11 cellular contexts compared by ENCODE assay signal in the genomic region with DNA sequence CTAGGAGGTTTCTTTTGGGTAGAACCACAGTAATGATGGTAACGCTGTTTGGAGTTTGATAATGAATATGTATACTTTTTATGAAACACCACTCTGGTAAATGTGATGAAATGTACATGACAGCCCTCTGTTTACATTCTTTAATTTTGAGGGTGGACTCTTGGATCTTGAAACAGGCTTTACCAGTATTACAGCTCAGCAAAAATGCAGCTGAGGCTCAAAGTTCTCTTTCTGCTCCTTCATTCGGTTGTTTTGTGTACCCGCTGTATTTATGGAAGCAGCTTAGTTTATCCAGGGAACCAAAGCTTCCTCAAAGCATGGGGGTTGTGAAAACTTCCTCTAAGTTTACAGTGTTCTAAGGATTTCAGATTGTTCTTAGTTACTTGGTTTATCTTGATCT. TPM values are rescaled to one million over a fixed set of nuclear protein-coding genes. Genes with fewer than 3 reads are reported as not detected.
DNase-seq lines count a peak whose midpoint lies in the region; ATAC-seq and TF ChIP-seq lines count a peak whose summit lies in the region.
"Had no signal": no experiment of that assay in that cellular context is flagged by ENCODE, and none has a peak within 500 bp of the region (broad histone marks: within the 10 kb centered on the region; RNA-seq: fewer than 3 reads in every experiment).

No MANE protein-coding gene starts in this region.

- H3K27ac ChIP-seq in PC-3 (ENCODE audit: low read length) (no peak overlapping the region), esophagus muscularis mucosa (replicated peaks in 1 of 4) (peak overlapping the region; percentile 9 to 33 (median 20)), osteoblast (ENCODE audit: low read depth, low read length) (no peak overlapping the region)
- H3K27ac ChIP-seq: psoas muscle had no signal

- H4K20me1 ChIP-seq in PC-3 (ENCODE audit: low read length) = peaks cover 10% of the 10 kb centered on the region; the same call in 1 of the 2 replicates
- H4K20me1 ChIP-seq in osteoblast (ENCODE audit: insufficient read depth, low read length) = peaks cover 36% of the 10 kb centered on the region

- intact Hi-C loops in Caco-2 (cut with micrococcal nuclease; ENCODE audit: unreplicated experiment) (loop anchor here (1.0 kb wide), 2 partner anchors 25 to 29 kb away; no protein-coding TSS in a partner anchor), PC-3 (cut with micrococcal nuclease) (no loop called here), esophagus muscularis mucosa (cut with DNase I) (no loop called here)

- H3K27ac Mint-ChIP-seq in Caco-2 (ENCODE audit: unreplicated experiment) = peak overlapping the region; percentile 68

- H3K4me1 ChIP-seq in Caco-2 (peaks cover 61% of the 10 kb centered on the region), PC-3 (ENCODE audit: insufficient read depth, low read length) (peaks cover 13% of the 10 kb centered on the region), esophagus muscularis mucosa (peaks cover 7 to 61% (median 38%) of the 10 kb centered on the region in 4 donors), osteoblast (ENCODE audit: insufficient read depth, low read length) (peaks cover 10% of the 10 kb centered on the region)

- peaks cover 38% of the 10 kb centered on the region for H3K36me3 Mint-ChIP-seq in Caco-2 (ENCODE audit: insufficient read depth, unreplicated experiment)

- H3K4me1 Mint-ChIP-seq in Caco-2 (ENCODE audit: low read depth, unreplicated experiment) = peaks cover 25% of the 10 kb centered on the region

- H3K36me3 ChIP-seq in Caco-2 (ENCODE audit: control insufficient read depth, insufficient read depth, low read length) (no peaks in the 10 kb centered on the region), PC-3 (ENCODE audit: low read depth, low read length) (no peaks in the 10 kb centered on the region), esophagus muscularis mucosa (peaks cover 0 to 2% (median 0%) of the 10 kb centered on the region in 4 donors), osteoblast (ENCODE audit: insufficient read depth, low read length) (no peaks in the 10 kb centered on the region)

- H3K9me3 ChIP-seq in Caco-2 (no peaks in the 10 kb centered on the region), PC-3 (ENCODE audit: low read length) (no peaks in the 10 kb centered on the region), esophagus muscularis mucosa (no peaks in the 10 kb centered on the region), osteoblast (ENCODE audit: low read depth, low read length) (no peaks in the 10 kb centered on the region)
- H3K9me3 ChIP-seq: psoas muscle had no signal

- H3K9me2 ChIP-seq in PC-3 (replicated peaks; ENCODE audit: low read length) = no peaks in the 10 kb centered on the region

- H3K9me3 Mint-ChIP-seq in Caco-2 (ENCODE audit: unreplicated experiment) = no peaks in the 10 kb centered on the region

- CTCF ChIA-PET in Caco-2 (lab: Charles Lee) = interaction anchor here (0.8 kb wide), 1 partner anchor 25 kb away, joined by 4 read pairs; no protein-coding TSS in a partner anchor
- CTCF ChIA-PET in PC-3 (lab: Charles Lee) = no interaction called here
- CTCF ChIA-PET in GM10248 (lab: Yijun Ruan, JAX) = no interaction called here

- peak; percentile 15; the same call in 1 of the 2 replicates for ATAC-seq in PC-3
- ATAC-seq in HG03097 (IDR thresholded peaks at IDR 0.05; ENCODE audit: low FRiP score, unreplicated experiment) = no peak
- ATAC-seq: psoas muscle had no signal

- no peak for TF ChIP-seq EP300 in esophagus muscularis mucosa (IDR thresholded peaks at IDR 0.05)

- H3K4me3 ChIP-seq in Caco-2 (ENCODE audit: low read depth, low read length) = no peak overlapping the region; the same call in 1 of the 2 replicates
- no peak overlapping the region; the same call in 1 of the 2 replicates for H3K4me3 ChIP-seq in PC-3 (ENCODE audit: low read length)
- no peak overlapping the region for H3K4me3 ChIP-seq in esophagus muscularis mucosa
- no peak overlapping the region for H3K4me3 ChIP-seq in osteoblast (ENCODE audit: insufficient read depth, low read length)
- H3K4me3 ChIP-seq: psoas muscle had no signal

- POLR2A ChIA-PET in Caco-2 (lab: Charles Lee) (interaction anchor here (0.6 to 2.0 kb wide), 6 partner anchors 9 to 72 kb away, joined by 3 to 17 read pairs (median 4); partner anchors contain the start of genes GAPVD1, HSPA5 and RABEPK), PC-3 (lab: Charles Lee; ENCODE audit: unreplicated experiment) (interaction anchor here (0.5 kb wide), 1 partner anchor 20 kb away, joined by 6 read pairs; no protein-coding TSS in a partner anchor), GM10248 (lab: Yijun Ruan, JAX) (interaction anchor here (0.6 to 1.6 kb wide), 2 partner anchors 31 to 60 kb away, joined by 3 to 8 read pairs; partner anchors contain the start of gene HSPA5)

- peak overlapping the region; percentile 55 for H3K4me3 Mint-ChIP-seq in Caco-2 (ENCODE audit: unreplicated experiment)

- H3K4me2 ChIP-seq in PC-3 (ENCODE audit: low read length) (peak overlapping the region; percentile 76), osteoblast (ENCODE audit: insufficient read depth, low read length) (peak overlapping the region; percentile 29)

- no peak overlapping the region for H3K9ac ChIP-seq in PC-3 (ENCODE audit: low read length)

- WGBS in esophagus muscularis mucosa = 54% methylated on average over 3 of the region's 3 CpGs

- TF ChIP-seq CTCF in Caco-2 (IDR thresholded peaks at IDR 0.05; ENCODE audit: insufficient read depth in 1 of 2, low read depth in 1 of 2, low read length in 1 of 2, severe bottlenecking in 1 of 2, unreplicated experiment in 1 of 2) = no peak
- TF ChIP-seq CTCF in PC-3 (conservative IDR thresholded peaks at IDR 0.05; ENCODE audit: low read depth, low read length) = no peak
- TF ChIP-seq CTCF in esophagus muscularis mucosa (IDR thresholded peaks at IDR 0.05) = no peak
- no peak for TF ChIP-seq CTCF in osteoblast (IDR thresholded peaks at IDR 0.05; ENCODE audit: extremely low read depth, low read depth, low read length)
- no peak for TF ChIP-seq CTCF in GM10248 (IDR thresholded peaks at IDR 0.05; ENCODE audit: control extremely low read depth, extremely low read depth, low read depth, missing control alignments)

- peak; percentile 79 to 86 for DNase-seq in Caco-2
- peak; percentile 68 for DNase-seq in PC-3
- DNase-seq in esophagus muscularis mucosa (ENCODE audit: extremely low spot score) = no peak
- no peak for DNase-seq in osteoblast (ENCODE audit: insufficient read length, low spot score, missing footprints)
- DNase-seq in A172 (ENCODE audit: low spot score) = no peak
- no peak for DNase-seq in GM10248 (ENCODE audit: extremely low spot score)
- no peak for DNase-seq in C1 segment of cervical spinal cord (lab: John Stamatoyannopoulos, UW)
- DNase-seq: islet precursor cell, NCI-H1694 treated with DMSO at 0.1 percent for 48 hours, psoas muscle had no signal

- H3F3A ChIP-seq in PC-3 (ENCODE audit: low read length, unreplicated experiment) = no peaks in the 10 kb centered on the region

- BruUV-seq in Caco-2 (replicated peaks; lab: Mats Ljungman, UMichigan) (no TSS peak), PC-3 (replicated peaks; lab: Mats Ljungman, UMichigan) (no TSS peak)

- H3K27me3 ChIP-seq in Caco-2 (replicated peaks; ENCODE audit: control insufficient read depth, insufficient read depth, low read length) (no peaks in the 10 kb centered on the region), PC-3 (ENCODE audit: low read length) (no peaks in the 10 kb centered on the region), esophagus muscularis mucosa (no peaks in the 10 kb centered on the region), osteoblast (ENCODE audit: insufficient read depth, low read length) (no peaks in the 10 kb centered on the region)

- H2AFZ ChIP-seq in PC-3 (ENCODE audit: low read length) = no peak overlapping the region
- no peak overlapping the region for H2AFZ ChIP-seq in osteoblast (ENCODE audit: low read length)

- H3K79me2 ChIP-seq in PC-3 (ENCODE audit: low read length) = peaks cover 83% of the 10 kb centered on the region
- H3K79me2 ChIP-seq in osteoblast (ENCODE audit: insufficient read depth, low read length) = peaks cover 91% of the 10 kb centered on the region

- H3K27me3 Mint-ChIP-seq in Caco-2 (ENCODE audit: insufficient read depth, unreplicated experiment) = no peaks in the 10 kb centered on the region

- TF ChIP-seq POLR2A in esophagus muscularis mucosa (IDR thresholded peaks at IDR 0.05; ENCODE audit: low read depth) = no peak

RNA-seq across cellular contexts. Expression of gene GAPVD1, which starts 11.1 kb away (rescaled TPM):
- total RNA-seq in Caco-2 (2022) (66.2 TPM in 2 replicates), PC-3 (2014; rRNA removed) (29.7 and 30.5 TPM in 2 replicates), esophagus muscularis mucosa (10 to 100 TPM; 39.0 to 58.6 (median 45.2) TPM), osteoblast (74.0 and 80.3 TPM in 2 replicates)
- total RNA-seq in A172 (2014; rRNA removed; shearing (Covaris generic)) = 46.3 and 58.8 TPM in 2 replicates

RNA-seq across cellular contexts. Expression of gene HSPA5, which starts 31.6 kb away (rescaled TPM):
- total RNA-seq in Caco-2 (2022) (287 and 288 TPM in 2 replicates), PC-3 (2014; rRNA removed) (112 and 142 TPM in 2 replicates), esophagus muscularis mucosa (10 to 100 TPM; 57.7 to 88.3 (median 68.7) TPM), osteoblast (101 and 121 TPM in 2 replicates)
- total RNA-seq in A172 (2014; rRNA removed; shearing (Covaris generic)) = 77.5 and 93.5 TPM in 2 replicates

Comparison
In these comparisons a context has a peak if more than half of its experiments do, and no peak if none do; other contexts are left out.
1. DNase-seq: peak in Caco-2 (2 of 2) and PC-3 (single experiment); none in esophagus muscularis mucosa (single experiment), osteoblast (single experiment), A172 (single experiment), GM10248 (single experiment) and C1 segment of cervical spinal cord (0 of 14).
2. H3K27ac ChIP-seq: peak in esophagus muscularis mucosa (4 of 4); none in PC-3 (single experiment) and osteoblast (single experiment).